11 cellular contexts compared by ENCODE assay signal in the genomic region with DNA sequence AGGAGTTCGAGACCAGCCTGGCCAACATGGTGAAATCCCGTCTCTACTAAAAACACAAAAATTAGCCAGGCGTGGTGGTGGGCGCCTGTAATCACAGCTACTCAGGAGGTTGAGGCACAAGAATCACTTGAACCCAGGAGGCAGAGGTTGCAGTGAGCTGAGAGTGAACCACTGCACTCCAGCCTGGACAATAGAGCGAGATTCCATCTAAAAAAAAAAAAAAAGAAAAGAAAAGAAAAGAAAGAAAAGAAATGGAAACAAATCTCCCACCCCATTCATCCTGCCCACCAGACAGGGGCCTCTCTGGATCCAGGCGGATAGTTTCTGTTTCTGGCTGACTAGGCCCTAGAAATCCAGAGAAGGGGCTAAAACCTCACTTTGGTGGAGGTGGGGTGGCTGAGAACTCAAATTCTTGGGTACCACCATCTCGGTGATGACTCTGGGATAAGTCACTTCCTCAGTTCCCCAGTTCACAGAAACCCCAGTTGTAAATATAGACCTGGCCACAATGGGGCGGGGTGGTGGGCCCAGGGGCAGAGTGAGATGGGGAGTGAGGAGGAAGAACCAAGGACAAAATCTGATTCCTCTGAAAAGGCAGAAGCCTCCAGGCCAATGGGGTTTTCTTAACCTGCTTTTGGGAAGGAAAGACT. TPM values are rescaled to one million over a fixed set of nuclear protein-coding genes. Genes with fewer than 3 reads are reported as not detected.
DNase-seq lines count a peak whose midpoint lies in the region; ATAC-seq, FAIRE-seq and TF ChIP-seq lines count a peak whose summit lies in the region.
"Had no signal": no experiment of that assay in that cellular context is flagged by ENCODE, and none has a peak within 500 bp of the region (broad histone marks: within the 10 kb centered on the region; RNA-seq: fewer than 3 reads in every experiment).

No MANE protein-coding gene starts in this region.

- DNase-seq in HFFc6 (no peak), WTC11 (ENCODE audit: low spot score) (peak; percentile 40), ecto neural progenitor cell (ENCODE audit: low spot score) (no peak), pancreas (no peak), OCI-M2 (lab: John Stamatoyannopoulos, UW; ENCODE audit: unreplicated experiment) (no peak), endothelial cell (ENCODE audit: low spot score) (no peak)
- peak; percentile 81 for DNase-seq in activated naive CD8-positive, alpha-beta T cell treated with anti-CD3 and anti-CD28 coated beads for 36 hours
- DNase-seq in stimulated activated CD8-positive, alpha-beta memory T cell treated with anti-CD3 and anti-CD28 coated beads, Interleukin-12 subunit alpha, Interleukin-12 subunit beta, amount 100 ng/mL, for 24 hours (ENCODE audit: extremely low read depth): peak; percentile 69
- DNase-seq: NCI-H1417 had no signal

- H3K27ac Mint-ChIP-seq in HFFc6 (peak overlapping the region; percentile 31), WTC11 (no peak overlapping the region), endothelial cell (ENCODE audit: unreplicated experiment) (no peak overlapping the region)
- peak overlapping the region; percentile 97 for H3K27ac Mint-ChIP-seq in activated naive CD8-positive, alpha-beta T cell treated with anti-CD3 and anti-CD28 coated beads for 36 hours
- H3K27ac Mint-ChIP-seq: nephron had no signal

- no peak overlapping the region for H3K4me3 Mint-ChIP-seq in HFFc6
- no peak overlapping the region for H3K4me3 Mint-ChIP-seq in WTC11
- H3K4me3 Mint-ChIP-seq in activated naive CD8-positive, alpha-beta T cell treated with anti-CD3 and anti-CD28 coated beads for 36 hours: peak overlapping the region; percentile 62
- no peak overlapping the region for H3K4me3 Mint-ChIP-seq in endothelial cell (ENCODE audit: unreplicated experiment)
- H3K4me3 Mint-ChIP-seq: nephron had no signal

- FAIRE-seq in pancreas (lab: Jason Lieb, UNC): no peak

- H3K9me3 Mint-ChIP-seq in HFFc6 (no peaks in the 10 kb centered on the region), WTC11 (peaks cover 5% of the 10 kb centered on the region), endothelial cell (ENCODE audit: unreplicated experiment) (no peaks in the 10 kb centered on the region)
- no peaks in the 10 kb centered on the region for H3K9me3 Mint-ChIP-seq in activated naive CD8-positive, alpha-beta T cell treated with anti-CD3 and anti-CD28 coated beads for 36 hours
- H3K9me3 Mint-ChIP-seq: nephron had no signal

- TF ChIP-seq CTCF in HFFc6 (IDR thresholded peaks at IDR 0.05): peak; percentile 26; the same call in 1 of the 2 replicates
- no peak for TF ChIP-seq CTCF in WTC11 (IDR thresholded peaks at IDR 0.05)
- TF ChIP-seq CTCF in pancreas (IDR thresholded peaks at IDR 0.05): no peak
- TF ChIP-seq CTCF in endothelial cell (IDR thresholded peaks at IDR 0.05; ENCODE audit: unreplicated experiment): no peak

- no peaks in the 10 kb centered on the region for H3K36me3 ChIP-seq in pancreas

- ATAC-seq in WTC11: peak; percentile 62
- no peak for ATAC-seq in pancreas

- 87 to 94% methylated on average over 8 of the region's 8 CpGs for WGBS in pancreas, 2 donors

- no peak overlapping the region for H3K27ac ChIP-seq in pancreas

- H3K27me3 Mint-ChIP-seq in HFFc6 (ENCODE audit: insufficient read depth) (peaks cover 2% of the 10 kb centered on the region; the same call in 1 of the 2 replicates), WTC11 (ENCODE audit: low read depth) (no peaks in the 10 kb centered on the region), endothelial cell (ENCODE audit: unreplicated experiment) (peaks cover 7% of the 10 kb centered on the region)
- H3K27me3 Mint-ChIP-seq in activated naive CD8-positive, alpha-beta T cell treated with anti-CD3 and anti-CD28 coated beads for 36 hours: no peaks in the 10 kb centered on the region

- no peaks in the 10 kb centered on the region for H3K9me3 ChIP-seq in pancreas

- POLR2A ChIA-PET in WTC11 (lab: Charles Lee): no interaction called here

- intact Hi-C loops in pancreas (cut with DNase I): no loop called here

- H3K36me3 Mint-ChIP-seq in HFFc6 (ENCODE audit: low read depth): no peaks in the 10 kb centered on the region
- H3K36me3 Mint-ChIP-seq in WTC11: no peaks in the 10 kb centered on the region
- no peaks in the 10 kb centered on the region for H3K36me3 Mint-ChIP-seq in activated naive CD8-positive, alpha-beta T cell treated with anti-CD3 and anti-CD28 coated beads for 36 hours
- H3K36me3 Mint-ChIP-seq in endothelial cell (ENCODE audit: low read depth, unreplicated experiment): no peaks in the 10 kb centered on the region

- no peaks in the 10 kb centered on the region for H3K27me3 ChIP-seq in pancreas

- H3K4me3 ChIP-seq in pancreas: no peak overlapping the region

- H3K4me1 Mint-ChIP-seq in HFFc6 (ENCODE audit: low read depth) (peaks cover 29% of the 10 kb centered on the region), WTC11 (peaks cover 7% of the 10 kb centered on the region; the same call in 1 of the 2 replicates), endothelial cell (ENCODE audit: unreplicated experiment) (no peaks in the 10 kb centered on the region)
- H3K4me1 Mint-ChIP-seq in activated naive CD8-positive, alpha-beta T cell treated with anti-CD3 and anti-CD28 coated beads for 36 hours: peaks cover 66% of the 10 kb centered on the region

- H3K4me1 ChIP-seq in pancreas: peaks cover 0 to 3% (median 0%) of the 10 kb centered on the region in 3 donors

- CTCF ChIA-PET in WTC11 (lab: Charles Lee): interaction anchor here (0.8 to 1.4 kb wide), 4 partner anchors 21 to 263 kb away, joined by 3 to 5 read pairs (median 4); partner anchors contain the start of gene SOCS1

TF ChIP-seq in WTC11, 78 proteins besides CTCF, POLR2A, EP300 and RAD21 (continues in another document):
- TF ChIP-seq, protein P1, sequence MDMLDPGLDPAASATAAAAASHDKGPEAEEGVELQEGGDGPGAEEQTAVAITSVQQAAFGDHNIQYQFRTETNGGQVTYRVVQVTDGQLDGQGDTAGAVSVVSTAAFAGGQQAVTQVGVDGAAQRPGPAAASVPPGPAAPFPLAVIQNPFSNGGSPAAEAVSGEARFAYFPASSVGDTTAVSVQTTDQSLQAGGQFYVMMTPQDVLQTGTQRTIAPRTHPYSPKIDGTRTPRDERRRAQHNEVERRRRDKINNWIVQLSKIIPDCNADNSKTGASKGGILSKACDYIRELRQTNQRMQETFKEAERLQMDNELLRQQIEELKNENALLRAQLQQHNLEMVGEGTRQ (CRISPR knock-in tag; IDR thresholded peaks at IDR 0.05): no peak
- TF ChIP-seq TEAD4 (CRISPR knock-in tag; IDR thresholded peaks at IDR 0.05): no peak
- TF ChIP-seq, protein P2, sequence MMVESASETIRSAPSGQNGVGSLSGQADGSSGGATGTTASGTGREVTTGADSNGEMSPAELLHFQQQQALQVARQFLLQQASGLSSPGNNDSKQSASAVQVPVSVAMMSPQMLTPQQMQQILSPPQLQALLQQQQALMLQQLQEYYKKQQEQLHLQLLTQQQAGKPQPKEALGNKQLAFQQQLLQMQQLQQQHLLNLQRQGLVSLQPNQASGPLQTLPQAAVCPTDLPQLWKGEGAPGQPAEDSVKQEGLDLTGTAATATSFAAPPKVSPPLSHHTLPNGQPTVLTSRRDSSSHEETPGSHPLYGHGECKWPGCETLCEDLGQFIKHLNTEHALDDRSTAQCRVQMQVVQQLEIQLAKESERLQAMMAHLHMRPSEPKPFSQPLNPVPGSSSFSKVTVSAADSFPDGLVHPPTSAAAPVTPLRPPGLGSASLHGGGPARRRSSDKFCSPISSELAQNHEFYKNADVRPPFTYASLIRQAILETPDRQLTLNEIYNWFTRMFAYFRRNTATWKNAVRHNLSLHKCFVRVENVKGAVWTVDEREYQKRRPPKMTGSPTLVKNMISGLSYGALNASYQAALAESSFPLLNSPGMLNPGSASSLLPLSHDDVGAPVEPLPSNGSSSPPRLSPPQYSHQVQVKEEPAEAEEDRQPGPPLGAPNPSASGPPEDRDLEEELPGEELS (CRISPR knock-in tag; IDR thresholded peaks at IDR 0.05): no peak
- no peak for TF ChIP-seq FOXJ3 (CRISPR knock-in tag; IDR thresholded peaks at IDR 0.05; ENCODE audit: borderline replicate concordance)

RNA-seq across cellular contexts. Expression of gene SOCS1, which starts 22.2 kb away (rescaled TPM):
- total RNA-seq in HFFc6 (2021; fragmentation: NEBNext Ultra II Directional; extraction: Animal tissue kit (Norgen Biotek cat#: 25700)): 1 to 10 TPM; 3.8 to 6.7 (median 5.9) TPM
- total RNA-seq in WTC11 (2021) (62.3 to 67.1 TPM (median 62.5 TPM) in 3 replicates), pancreas (1 to 10 TPM; 1.3 to 7.9 (median 1.8) TPM), endothelial cell (ENCODE audit: unreplicated experiment) (7.4 TPM)
- total RNA-seq in activated naive CD8-positive, alpha-beta T cell treated with anti-CD3 and anti-CD28 coated beads for 36 hours: 10 to 100 TPM; 30.8 to 32.9 TPM
- polyA plus RNA-seq in pancreas: 1 to 10 TPM; 4.6 to 5.7 TPM

RNA-seq across cellular contexts. Expression of gene TNP2, which starts 35.3 kb away (rescaled TPM):
- not detected for total RNA-seq in HFFc6 (2021; fragmentation: NEBNext Ultra II Directional; extraction: Animal tissue kit (Norgen Biotek cat#: 25700))
- total RNA-seq in WTC11 (2021): not detected in 3 replicates
- not detected for total RNA-seq in activated naive CD8-positive, alpha-beta T cell treated with anti-CD3 and anti-CD28 coated beads for 36 hours
- not detected for total RNA-seq in pancreas
- polyA plus RNA-seq in pancreas: not detected
- not detected for total RNA-seq in endothelial cell (ENCODE audit: unreplicated experiment)
- total RNA-seq: urinary bladder had no signal
- polyA plus RNA-seq: urinary bladder had no signal

RNA-seq across cellular contexts. Expression of gene PRM3, which starts 39.6 kb away (rescaled TPM):
- total RNA-seq in HFFc6 (2021; fragmentation: NEBNext Ultra II Directional; extraction: Animal tissue kit (Norgen Biotek cat#: 25700)): not detected
- total RNA-seq in WTC11 (2021) (not detected in 3 replicates), pancreas (not detected), endothelial cell (ENCODE audit: unreplicated experiment) (not detected)
- not detected for total RNA-seq in activated naive CD8-positive, alpha-beta T cell treated with anti-CD3 and anti-CD28 coated beads for 36 hours
- polyA plus RNA-seq in pancreas: not detected
- total RNA-seq: urinary bladder had no signal
- polyA plus RNA-seq: urinary bladder had no signal

RNA-seq across cellular contexts. Expression of gene PRM2, which starts 42.4 kb away (rescaled TPM):
- total RNA-seq in HFFc6 (2021; fragmentation: NEBNext Ultra II Directional; extraction: Animal tissue kit (Norgen Biotek cat#: 25700)): not detected
- total RNA-seq in WTC11 (2021) (not detected in 3 replicates), pancreas (not detected), endothelial cell (ENCODE audit: unreplicated experiment) (not detected)
- not detected for total RNA-seq in activated naive CD8-positive, alpha-beta T cell treated with anti-CD3 and anti-CD28 coated beads for 36 hours
- not detected for polyA plus RNA-seq in pancreas
- total RNA-seq: urinary bladder had no signal
- polyA plus RNA-seq: urinary bladder had no signal

RNA-seq across cellular contexts. Expression of gene PRM1, which starts 47.3 kb away (rescaled TPM):
- total RNA-seq in HFFc6 (2021; fragmentation: NEBNext Ultra II Directional; extraction: Animal tissue kit (Norgen Biotek cat#: 25700)): not detected
- 0.48 TPM in 1 of 3 replicates, not detected in the others for total RNA-seq in WTC11 (2021)
- not detected for total RNA-seq in activated naive CD8-positive, alpha-beta T cell treated with anti-CD3 and anti-CD28 coated beads for 36 hours
- not detected for total RNA-seq in pancreas
- not detected for polyA plus RNA-seq in pancreas
- total RNA-seq in endothelial cell (ENCODE audit: unreplicated experiment): not detected
- total RNA-seq: urinary bladder had no signal
- polyA plus RNA-seq: urinary bladder had no signal

Comparison
In these comparisons a context has a peak if more than half of its experiments do, and no peak if none do; other contexts are left out.
1. DNase-seq: peak in WTC11 (single experiment), activated naive CD8-positive, alpha-beta T cell treated with anti-CD3 and anti-CD28 coated beads for 36 hours (single experiment) and stimulated activated CD8-positive, alpha-beta memory T cell treated with anti-CD3 and anti-CD28 coated beads, Interleukin-12 subunit alpha, Interleukin-12 subunit beta, amount 100 ng/mL, for 24 hours (single experiment); none in HFFc6 (single experiment), ecto neural progenitor cell (single experiment), pancreas (0 of 6), OCI-M2 (single experiment) and endothelial cell (single experiment).
2. H3K27ac Mint-ChIP-seq: peak in HFFc6 (single experiment) and activated naive CD8-positive, alpha-beta T cell treated with anti-CD3 and anti-CD28 coated beads for 36 hours (single experiment); none in WTC11 (single experiment) and endothelial cell (single experiment).